Comparison of ENCODE assay signal across 15 cellular contexts in the genomic region with DNA sequence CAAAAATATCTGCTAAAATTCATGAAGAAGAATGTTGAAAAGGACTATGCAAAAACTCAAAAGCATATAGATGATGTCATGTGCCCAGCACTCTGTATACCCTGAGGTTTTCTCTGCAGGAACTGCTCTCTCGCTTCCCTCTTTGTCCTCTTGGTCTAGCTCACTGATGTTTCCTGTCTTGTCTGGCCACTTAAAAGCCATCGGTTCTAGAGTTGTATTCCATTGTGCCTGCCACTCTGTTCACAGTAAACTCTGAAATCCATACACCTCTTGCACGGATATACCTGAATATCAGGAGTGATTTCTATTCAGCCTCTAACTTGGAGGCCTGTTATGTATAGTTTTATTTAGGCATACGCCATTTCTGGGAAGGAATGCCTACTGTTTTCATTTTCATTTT.
A peak's percentile ranks its signal among the peaks of the same experiment; 100 is the strongest.
DNase-seq lines count a peak whose midpoint lies in the region; ATAC-seq lines count a peak whose summit lies in the region.
"Had no signal": no experiment of that assay in that cellular context is flagged by ENCODE, and none has a peak within 500 bp of the region (broad histone marks: within the 10 kb centered on the region; RNA-seq: fewer than 3 reads in every experiment).

No MANE protein-coding gene starts in this region.

- ATAC-seq in GM18907 (IDR thresholded peaks at IDR 0.05; ENCODE audit: unreplicated experiment): peak; percentile 97
- peak; percentile 92 for ATAC-seq in HG02610 (IDR thresholded peaks at IDR 0.05; ENCODE audit: unreplicated experiment)
- peak; percentile 80 for ATAC-seq in HG03442 (IDR thresholded peaks at IDR 0.05; ENCODE audit: unreplicated experiment)
- ATAC-seq: natural killer cell had no signal

- DNase-seq in Daoy (ENCODE audit: low read depth) (peak; percentile 7), substantia nigra (lab: John Stamatoyannopoulos, UW) (no peak), globus pallidus (ENCODE audit: low spot score) (no peak)
- no peak for DNase-seq in activated naive CD4-positive, alpha-beta T cell treated with Interleukin-2 at 50 U/mL for 16 hours
- DNase-seq in activated CD4-positive, CD25-positive, alpha-beta regulatory T cell treated with anti-CD3 and anti-CD28 coated beads, Interleukin-2, amount 50 U/mL, for 72 hours: no peak
- DNase-seq: foreskin melanocyte, natural killer cell, NCI-H510A, SHP77 treated with DMSO at 0.1 percent for 48 hours, transverse colon had no signal

- H3K27ac ChIP-seq in substantia nigra (ENCODE audit: low read depth, low read length, poor library complexity, severe bottlenecking): no peak overlapping the region
- H3K27ac ChIP-seq: skin epidermis, transverse colon, VCaP had no signal
